ENCODE assay signal across 7 cellular contexts in the genomic region with DNA sequence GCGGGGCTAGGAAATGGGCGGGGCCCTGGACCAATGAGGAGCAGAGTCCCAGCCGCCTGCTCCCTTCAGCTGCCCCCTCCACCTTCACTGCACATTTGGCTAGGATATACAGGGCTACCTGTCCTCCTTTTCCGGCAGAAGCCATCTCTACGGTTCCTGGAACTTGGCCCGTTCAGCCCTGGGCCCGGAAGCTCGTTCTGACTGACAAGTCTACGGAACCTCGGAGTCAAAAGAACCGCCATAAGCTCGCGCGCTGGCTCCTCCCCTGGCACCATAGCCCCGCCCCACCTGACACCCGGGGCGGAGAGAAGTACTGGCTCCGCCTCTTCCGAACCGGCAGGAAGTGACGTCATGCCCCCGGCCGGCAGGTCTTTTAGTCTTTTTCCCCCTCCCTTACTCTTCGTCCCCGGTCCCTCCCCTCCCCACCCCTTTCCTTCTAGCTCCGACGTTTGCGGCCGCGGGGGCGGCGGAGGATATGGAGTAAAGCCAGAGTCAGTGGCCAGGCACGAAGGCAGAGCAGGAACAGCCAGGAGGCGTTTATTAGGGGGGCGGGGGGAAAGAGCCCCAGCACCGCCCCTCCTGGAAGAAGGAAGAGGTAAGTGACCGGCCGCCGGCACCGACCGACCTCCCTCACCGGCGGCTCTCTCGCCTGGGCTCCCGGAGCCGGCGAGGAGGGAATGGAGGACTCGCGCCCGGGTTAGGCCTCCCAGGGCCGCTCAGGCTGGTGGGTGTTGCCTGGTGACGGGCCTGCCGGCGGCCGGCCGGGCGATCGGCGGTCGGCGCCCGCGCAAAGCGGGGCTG. TPM values are rescaled to one million over a fixed set of nuclear protein-coding genes. Genes with fewer than 3 reads are reported as not detected.
A peak's percentile ranks its signal among the peaks of the same experiment; 100 is the strongest.
DNase-seq lines count a peak whose midpoint lies in the region; ATAC-seq and TF ChIP-seq lines count a peak whose summit lies in the region.

A gene (minus strand): TSS at position 278 of the 801 bp plus-strand sequence. CDS start 3 bp downstream, at position 275.
A gene with protein sequence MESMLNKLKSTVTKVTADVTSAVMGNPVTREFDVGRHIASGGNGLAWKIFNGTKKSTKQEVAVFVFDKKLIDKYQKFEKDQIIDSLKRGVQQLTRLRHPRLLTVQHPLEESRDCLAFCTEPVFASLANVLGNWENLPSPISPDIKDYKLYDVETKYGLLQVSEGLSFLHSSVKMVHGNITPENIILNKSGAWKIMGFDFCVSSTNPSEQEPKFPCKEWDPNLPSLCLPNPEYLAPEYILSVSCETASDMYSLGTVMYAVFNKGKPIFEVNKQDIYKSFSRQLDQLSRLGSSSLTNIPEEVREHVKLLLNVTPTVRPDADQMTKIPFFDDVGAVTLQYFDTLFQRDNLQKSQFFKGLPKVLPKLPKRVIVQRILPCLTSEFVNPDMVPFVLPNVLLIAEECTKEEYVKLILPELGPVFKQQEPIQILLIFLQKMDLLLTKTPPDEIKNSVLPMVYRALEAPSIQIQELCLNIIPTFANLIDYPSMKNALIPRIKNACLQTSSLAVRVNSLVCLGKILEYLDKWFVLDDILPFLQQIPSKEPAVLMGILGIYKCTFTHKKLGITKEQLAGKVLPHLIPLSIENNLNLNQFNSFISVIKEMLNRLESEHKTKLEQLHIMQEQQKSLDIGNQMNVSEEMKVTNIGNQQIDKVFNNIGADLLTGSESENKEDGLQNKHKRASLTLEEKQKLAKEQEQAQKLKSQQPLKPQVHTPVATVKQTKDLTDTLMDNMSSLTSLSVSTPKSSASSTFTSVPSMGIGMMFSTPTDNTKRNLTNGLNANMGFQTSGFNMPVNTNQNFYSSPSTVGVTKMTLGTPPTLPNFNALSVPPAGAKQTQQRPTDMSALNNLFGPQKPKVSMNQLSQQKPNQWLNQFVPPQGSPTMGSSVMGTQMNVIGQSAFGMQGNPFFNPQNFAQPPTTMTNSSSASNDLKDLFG (plus strand): TSS at position 376 of the 801 bp plus-strand sequence. CDS start 15,794 bp downstream, outside the sequence.

- H3K4me3 ChIP-seq in astrocyte of the spinal cord (ENCODE audit: low read depth, low read length) (peak within 1 kb of the TSS; percentile 91), hepatocyte (peak within 1 kb of the TSS; percentile 57)

- 1% methylated on average over 34 of the region's 64 CpGs for WGBS in hepatocyte (ENCODE audit: low lambda C conversion rate, missing lambda C conversion rate)

- no peaks in the 10 kb centered on the region for H3K36me3 ChIP-seq in hepatocyte (replicated peaks; ENCODE audit: insufficient read depth, low read depth)

- H3K4me2 ChIP-seq in hepatocyte: peak within 1 kb of the TSS; percentile 81

- peak within 1 kb of the TSS; percentile 98 for H3K27ac ChIP-seq in hepatocyte

- DNase-seq in NCI-H2029 treated with DMSO at 0.1 percent for 48 hours (lab: John Stamatoyannopoulos, UW) (peak; percentile 95), T1000 (lab: John Stamatoyannopoulos, UW) (peak; percentile 93), astrocyte of the spinal cord (ENCODE audit: low read depth, low spot score) (peak; percentile 99), hepatocyte (ENCODE audit: low spot score) (peak; percentile 98), renal cortical epithelial cell (ENCODE audit: low read depth) (peak; percentile 93)

- H3K27me3 ChIP-seq in hepatocyte: no peaks in the 10 kb centered on the region

- H3K79me2 ChIP-seq in hepatocyte: peaks cover 44% of the 10 kb centered on the region

- peak within 1 kb of the TSS; percentile 79 for H2AFZ ChIP-seq in hepatocyte

- H3K9me2 ChIP-seq in hepatocyte (replicated peaks; ENCODE audit: insufficient read depth): no peaks in the 10 kb centered on the region

- H3K9me3 ChIP-seq in hepatocyte (ENCODE audit: low read depth): no peaks in the 10 kb centered on the region

- ATAC-seq in GM18511 (IDR thresholded peaks at IDR 0.05; ENCODE audit: unreplicated experiment) (peak; percentile 92), HG03025 (IDR thresholded peaks at IDR 0.05; ENCODE audit: low FRiP score, unreplicated experiment) (peak; percentile 93)

- in situ Hi-C loops in astrocyte of the spinal cord (cut with HindIII; ENCODE audit: low sequenced_read_pairs): no loop called here

- TF ChIP-seq CTCF in astrocyte of the spinal cord (IDR thresholded peaks at IDR 0.05; ENCODE audit: low read depth, low read length): no peak
- TF ChIP-seq CTCF in hepatocyte (IDR thresholded peaks at IDR 0.05; ENCODE audit: poor library complexity): no peak

- H3K4me1 ChIP-seq in hepatocyte (ENCODE audit: insufficient read depth): peaks cover 17% of the 10 kb centered on the region

- H4K20me1 ChIP-seq in hepatocyte (ENCODE audit: insufficient read depth, poor library complexity, severe bottlenecking): peaks cover 29% of the 10 kb centered on the region

RNA-seq across cellular contexts. Expression of the first gene that starts in this region (rescaled TPM):
- total RNA-seq in hepatocyte (1.3 and 4.8 TPM in 2 replicates), renal cortical epithelial cell (1.9 and 2.4 TPM in 2 replicates)
- polyA plus RNA-seq in hepatocyte: 0.69 and 3.3 TPM in 2 replicates

RNA-seq across cellular contexts. Expression of the second gene that starts in this region (rescaled TPM):
- total RNA-seq in hepatocyte: 55.0 and 74.5 TPM in 2 replicates
- 17.2 and 18.0 TPM in 2 replicates for polyA plus RNA-seq in hepatocyte
- total RNA-seq in renal cortical epithelial cell: 42.5 and 66.1 TPM in 2 replicates

Comparison
In these comparisons a context has a peak if more than half of its experiments do, and no peak if none do; other contexts are left out.
1. Peak in every context shown above with its lines: DNase-seq, ATAC-seq, H3K4me3 ChIP-seq and H3K27ac ChIP-seq.